7 cellular contexts compared by ENCODE assay signal in the genomic region with DNA sequence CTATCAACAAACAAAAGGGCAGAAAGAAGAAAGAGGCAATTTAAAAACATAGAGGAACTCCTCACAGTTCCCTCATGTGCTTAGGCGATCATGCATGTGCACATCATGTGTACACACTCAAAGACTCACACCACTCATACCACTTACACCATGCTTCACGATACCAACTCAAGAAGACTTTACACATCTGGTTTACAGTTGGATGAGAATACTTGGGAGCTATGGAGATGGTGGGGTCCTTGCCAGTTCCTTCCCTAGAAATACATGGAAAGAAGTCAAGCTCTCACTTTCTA.
DNase-seq lines count a peak whose midpoint lies in the region; ATAC-seq, FAIRE-seq and TF ChIP-seq lines count a peak whose summit lies in the region.
"Not testable (repeated sequence)": the region's sequence is repeated elsewhere in the genome, so short reads cannot be mapped to it uniquely, and the experiment has no call there.

No MANE protein-coding gene starts in this region.

- not testable (repeated sequence) for H4K20me1 ChIP-seq in BLaER1 treated with 17β-estradiol and CSF1 and Interleukin-3, amounts not matched to agents 10 nM and 100 nM; endothelial cell of umbilical vein (replicated peaks; ENCODE audit: control insufficient read depth, extremely low read depth, insufficient read depth, low read length); HepG2 (ENCODE audit: insufficient read depth, low read length)

- FAIRE-seq in endothelial cell of umbilical vein (lab: Jason Lieb, UNC), result peak; percentile 8
- peak; percentile 40 for FAIRE-seq in HepG2 (lab: Jason Lieb, UNC)

- H3K9me1 ChIP-seq in endothelial cell of umbilical vein (replicated peaks; ENCODE audit: control insufficient read depth, extremely low read depth, insufficient read depth, low read length), result not testable (repeated sequence)

- H3K9me3 ChIP-seq in BLaER1 treated with 17β-estradiol and CSF1 and Interleukin-3, amounts not matched to agents 10 nM and 100 nM (replicated peaks in 1 of 11); RWPE2 (ENCODE audit: severe bottlenecking); endothelial cell of umbilical vein (replicated peaks; ENCODE audit: control insufficient read depth, insufficient read depth, low read length); HepG2 (ENCODE audit: low read length): not testable (repeated sequence)

- not testable (repeated sequence) for H3K36me3 Mint-ChIP-seq in activated B cell treated with CpG ODN at 0.5 μM for 24 hours (ENCODE audit: low read depth); naive B cell; stimulated activated naive B cell treated with anti-CD40 and anti-IgM and Interleukin-4, amounts not matched to agents 10 μg/mL and 1 μg/mL and 100 μg/mL, for 72 hours

- CTCF ChIA-PET in activated B cell treated with CpG ODN at 0.5 μM for 24 hours (lab: Charles Lee); endothelial cell of umbilical vein (lab: Charles Lee); HepG2 (lab: Yijun Ruan, JAX; ENCODE audit: low intra/inter-chr PET ratio, low total read pairs): not testable (repeated sequence)

- H3K4me1 ChIP-seq in BLaER1 treated with 17β-estradiol and CSF1 and Interleukin-3, amounts not matched to agents 10 nM and 100 nM, result peaks cover 4 to 13% (median 7%) of the 10 kb centered on the region in 10 experiments; a peak in 15 of 20 replicates
- H3K4me1 ChIP-seq in RWPE2 (ENCODE audit: insufficient read depth, poor library complexity, severe bottlenecking), result peaks cover 11% of the 10 kb centered on the region
- H3K4me1 ChIP-seq in endothelial cell of umbilical vein (ENCODE audit: control insufficient read depth, extremely low read depth, insufficient read depth, low read length); HepG2 (ENCODE audit: insufficient read depth, low read length): not testable (repeated sequence)

- not testable (repeated sequence) for TF ChIP-seq RAD21 in HepG2 (CRISPR knock-in tag; IDR thresholded peaks at IDR 0.05)

- not testable (repeated sequence) for ATAC-seq in RWPE2 (ENCODE audit: low read depth); HepG2
- ATAC-seq in activated B cell treated with CpG ODN at 0.5 μM for 24 hours (ENCODE audit: low read depth), result peak; percentile 69
- ATAC-seq in naive B cell (ENCODE audit: low read depth in 2 of 2), result peak; percentile 56 to 68
- ATAC-seq in stimulated activated naive B cell treated with anti-CD40 and anti-IgM and Interleukin-4, amounts not matched to agents 10 μg/mL and 1 μg/mL and 100 μg/mL, for 72 hours (replicated peaks), result peak; percentile 61 to 72

- TF ChIP-seq CTCF in RWPE2 (IDR thresholded peaks at IDR 0.05; ENCODE audit: poor library complexity, severe bottlenecking); activated B cell treated with CpG ODN at 0.5 μM for 24 hours (IDR thresholded peaks at IDR 0.05); endothelial cell of umbilical vein (IDR thresholded peaks at IDR 0.05; ENCODE audit: extremely low read depth in 1 of 2, insufficient read depth in 1 of 2, low read depth in 1 of 2, low read length in 2 of 2); HepG2 (CRISPR knock-in tag; IDR thresholded peaks at IDR 0.05): not testable (repeated sequence)

- not testable (repeated sequence) for H3K27me3 Mint-ChIP-seq in activated B cell treated with CpG ODN at 0.5 μM for 24 hours; naive B cell; stimulated activated naive B cell treated with anti-CD40 and anti-IgM and Interleukin-4, amounts not matched to agents 10 μg/mL and 1 μg/mL and 100 μg/mL, for 72 hours

- H3K4me3 Mint-ChIP-seq in activated B cell treated with CpG ODN at 0.5 μM for 24 hours; naive B cell; stimulated activated naive B cell treated with anti-CD40 and anti-IgM and Interleukin-4, amounts not matched to agents 10 μg/mL and 1 μg/mL and 100 μg/mL, for 72 hours: not testable (repeated sequence)

- dilution Hi-C loops in endothelial cell of umbilical vein (cut with MboI; ENCODE audit: extremely low pct_ligation_motif_present, low sequenced_read_pairs), result not testable (repeated sequence)

- DNase-seq in RWPE2 (ENCODE audit: low spot score); activated B cell treated with CpG ODN at 0.5 μM for 24 hours; endothelial cell of umbilical vein (ENCODE audit: low read depth, low spot score); HepG2 (ENCODE audit: low spot score); naive B cell; stimulated activated naive B cell treated with anti-CD40 and anti-IgM and Interleukin-4, amounts not matched to agents 10 μg/mL and 1 μg/mL and 100 μg/mL, for 72 hours: not testable (repeated sequence)

- H3K4me1 Mint-ChIP-seq in activated B cell treated with CpG ODN at 0.5 μM for 24 hours; stimulated activated naive B cell treated with anti-CD40 and anti-IgM and Interleukin-4, amounts not matched to agents 10 μg/mL and 1 μg/mL and 100 μg/mL, for 72 hours: not testable (repeated sequence)
- H3K4me1 Mint-ChIP-seq in naive B cell, result peaks cover 4 to 10% (median 7%) of the 10 kb centered on the region in 3 donors

- WGBS in HepG2 (ENCODE audit: low lambda C conversion rate), result 100% methylated on average over 1 of the region's 2 CpGs

- BruUV-seq in endothelial cell of umbilical vein (replicated peaks; lab: Mats Ljungman, UMichigan); HepG2 (replicated peaks; lab: Mats Ljungman, UMichigan): not testable (repeated sequence)

- TF ChIP-seq POLR2A in endothelial cell of umbilical vein (IDR thresholded peaks at IDR 0.05; ENCODE audit: low read depth, low read length); HepG2 (IDR thresholded peaks at IDR 0.05; ENCODE audit: insufficient read depth in 1 of 2, low read depth in 2 of 2, low read length in 2 of 2): not testable (repeated sequence)

- not testable (repeated sequence) for H3K9ac ChIP-seq in BLaER1 treated with 17β-estradiol and CSF1 and Interleukin-3, amounts not matched to agents 10 nM and 100 nM; endothelial cell of umbilical vein (replicated peaks; ENCODE audit: extremely low read depth, insufficient read depth, low read length); HepG2 (ENCODE audit: insufficient read depth, low read depth, low read length)

- not testable (repeated sequence) for H3K27ac Mint-ChIP-seq in activated B cell treated with CpG ODN at 0.5 μM for 24 hours; naive B cell; stimulated activated naive B cell treated with anti-CD40 and anti-IgM and Interleukin-4, amounts not matched to agents 10 μg/mL and 1 μg/mL and 100 μg/mL, for 72 hours

- POLR2A ChIA-PET in activated B cell treated with CpG ODN at 0.5 μM for 24 hours (lab: Charles Lee); endothelial cell of umbilical vein (lab: Charles Lee); HepG2 (lab: Yijun Ruan, JAX): not testable (repeated sequence)

- H3K36me3 ChIP-seq in BLaER1 treated with 17β-estradiol and CSF1 and Interleukin-3, amounts not matched to agents 10 nM and 100 nM; RWPE2 (ENCODE audit: low read depth); endothelial cell of umbilical vein (ENCODE audit: control insufficient read depth in 2 of 2, extremely low read depth in 1 of 2, insufficient read depth in 2 of 2, low read length in 2 of 2); HepG2 (replicated peaks in 1 of 2; ENCODE audit: control insufficient read depth in 1 of 2, insufficient read depth in 2 of 2, low read length in 2 of 2): not testable (repeated sequence)

- peak overlapping the region in 3 of 11 experiments; percentile 22 to 33 (median 27); a peak in 2 of 22 replicates for H3K27ac ChIP-seq in BLaER1 treated with 17β-estradiol and CSF1 and Interleukin-3, amounts not matched to agents 10 nM and 100 nM
- H3K27ac ChIP-seq in RWPE2 (ENCODE audit: poor library complexity, severe bottlenecking), result peak overlapping the region; percentile 82
- not testable (repeated sequence) for H3K27ac ChIP-seq in endothelial cell of umbilical vein (ENCODE audit: insufficient read depth, low read depth, low read length); HepG2 (ENCODE audit: extremely low read length, insufficient read depth, low read length)

- not testable (repeated sequence) for H3K9me3 Mint-ChIP-seq in activated B cell treated with CpG ODN at 0.5 μM for 24 hours; naive B cell; stimulated activated naive B cell treated with anti-CD40 and anti-IgM and Interleukin-4, amounts not matched to agents 10 μg/mL and 1 μg/mL and 100 μg/mL, for 72 hours

- intact Hi-C loops in activated B cell treated with CpG ODN at 0.5 μM for 24 hours (cut with micrococcal nuclease); endothelial cell of umbilical vein (cut with micrococcal nuclease); HepG2 (cut with micrococcal nuclease; ENCODE audit: unreplicated experiment): not testable (repeated sequence)

- peak overlapping the region in 9 of 11 experiments; percentile 28 to 62 (median 45); a peak in 11 of 22 replicates for H3K4me2 ChIP-seq in BLaER1 treated with 17β-estradiol and CSF1 and Interleukin-3, amounts not matched to agents 10 nM and 100 nM
- H3K4me2 ChIP-seq in endothelial cell of umbilical vein (ENCODE audit: insufficient read depth, low read length); HepG2 (ENCODE audit: low read depth, low read length): not testable (repeated sequence)

- not testable (repeated sequence) for H3K27me3 ChIP-seq in BLaER1 treated with 17β-estradiol and CSF1 and Interleukin-3, amounts not matched to agents 10 nM and 100 nM; RWPE2 (ENCODE audit: insufficient read depth, poor library complexity, severe bottlenecking); endothelial cell of umbilical vein (ENCODE audit: control insufficient read depth in 2 of 2, insufficient read depth in 2 of 2, low read length in 2 of 2); HepG2 (ENCODE audit: control insufficient read depth in 1 of 2, insufficient read depth in 2 of 2, low read length in 2 of 2)

- not testable (repeated sequence) for H2AFZ ChIP-seq in endothelial cell of umbilical vein (ENCODE audit: low read depth, low read length); HepG2 (ENCODE audit: low read length)

- in situ Hi-C loops in HepG2 (cut with HindIII; ENCODE audit: extremely low pct_ligation_motif_present, low pct_unique_long_range_greater_than_20kb), result not testable (repeated sequence)

- not testable (repeated sequence) for H3K4me3 ChIP-seq in BLaER1 treated with 17β-estradiol and CSF1 and Interleukin-3, amounts not matched to agents 10 nM and 100 nM; RWPE2 (ENCODE audit: severe bottlenecking); endothelial cell of umbilical vein (replicated peaks in 1 of 3; ENCODE audit: insufficient read depth in 1 of 3, low read depth in 1 of 3, low read length in 3 of 3); HepG2 (replicated peaks in 1 of 3; ENCODE audit: insufficient read depth in 1 of 3, low read depth in 2 of 3, low read length in 3 of 3)

- not testable (repeated sequence) for TF ChIP-seq EP300 in HepG2 (IDR thresholded peaks at IDR 0.05; ENCODE audit: low read depth in 2 of 2, low read length in 2 of 2); HepG2 (CRISPR knock-in tag; IDR thresholded peaks at IDR 0.05; ENCODE audit: borderline replicate concordance)

- H3K79me2 ChIP-seq in endothelial cell of umbilical vein (ENCODE audit: control insufficient read depth, insufficient read depth, low read length); HepG2 (ENCODE audit: insufficient read depth, low read length): not testable (repeated sequence)
